ENCODE assay signal across 10 cellular contexts in the genomic region with DNA sequence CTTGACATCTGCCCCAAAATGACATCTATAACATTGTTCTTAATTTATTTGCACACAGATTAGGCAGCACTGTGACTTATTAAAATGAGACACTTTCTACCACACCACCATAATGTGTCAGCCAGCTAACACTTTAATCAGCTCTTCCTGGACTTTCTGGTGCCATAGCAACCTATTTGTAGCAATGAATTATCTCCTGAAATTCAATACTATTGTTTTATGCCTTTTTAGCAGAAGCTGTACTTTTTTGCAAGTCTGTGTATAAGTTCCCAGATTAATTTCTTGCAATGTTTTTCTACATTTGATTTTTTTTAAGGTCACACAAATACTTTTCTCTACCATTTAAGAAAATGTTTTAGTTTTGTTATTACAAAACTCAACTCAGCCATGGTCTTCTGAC.
A peak's percentile ranks its signal among the peaks of the same experiment; 100 is the strongest.
DNase-seq lines count a peak whose midpoint lies in the region; TF ChIP-seq lines count a peak whose summit lies in the region.
"Had no signal": no experiment of that assay in that cellular context is flagged by ENCODE, and none has a peak within 500 bp of the region (broad histone marks: within the 10 kb centered on the region; RNA-seq: fewer than 3 reads in every experiment).

No MANE protein-coding gene starts in this region.

- H3K14ac ChIP-seq in H9 (ENCODE audit: insufficient read depth, low read length), result no peak overlapping the region

- H3K9me3 ChIP-seq in osteoblast (ENCODE audit: low read depth, low read length) (no peaks in the 10 kb centered on the region), H9 (ENCODE audit: control insufficient read depth, low read depth, low read length) (no peaks in the 10 kb centered on the region)

- no peak overlapping the region for H3K4me3 Mint-ChIP-seq in H9

- no peaks in the 10 kb centered on the region for H3K23me2 ChIP-seq in H9 (ENCODE audit: insufficient read length, low read depth, low read length, poor library complexity, severe bottlenecking)

- H4K8ac ChIP-seq in mesendoderm (ENCODE audit: low read depth, low read length) (no peak overlapping the region), H9 (replicated peaks; ENCODE audit: insufficient read length, low read depth, low read length) (no peak overlapping the region)

- H3K27me3 Mint-ChIP-seq in H9 (ENCODE audit: low read depth), result no peaks in the 10 kb centered on the region

- DNase-seq in EH (ENCODE audit: low read depth), result peak; percentile 10
- peak; percentile 47 for DNase-seq in M059J (ENCODE audit: low read depth)
- peak; percentile 16 for DNase-seq in astrocyte of the spinal cord (ENCODE audit: low read depth, low spot score)
- DNase-seq in osteoblast (ENCODE audit: insufficient read length, low spot score, missing footprints), result no peak
- no peak for DNase-seq in mesendoderm
- no peak for DNase-seq in H9
- DNase-seq in NCI-H345 (lab: John Stamatoyannopoulos, UW), result no peak
- DNase-seq: NCI-H524 treated with DMSO at 0.1 percent for 48 hours; stimulated activated CD8-positive, alpha-beta memory T cell treated with anti-CD3 and anti-CD28 coated beads, Interleukin-4, amount 100 ng/mL, for 48 hours had no signal

- H3K23ac ChIP-seq in mesendoderm (ENCODE audit: low read length) (no peak overlapping the region), H9 (ENCODE audit: insufficient read length, low read depth, low read length) (no peak overlapping the region)

- H3K9ac ChIP-seq in mesendoderm (ENCODE audit: low read length), result no peak overlapping the region
- H3K9ac ChIP-seq in H9 (ENCODE audit: extremely low read depth, insufficient read length, low read length), result no peak overlapping the region

- H3K18ac ChIP-seq in mesendoderm (ENCODE audit: low read length), result no peak overlapping the region
- no peak overlapping the region for H3K18ac ChIP-seq in H9 (ENCODE audit: insufficient read length, low read depth, low read length)

- H3K4me3 ChIP-seq in astrocyte of the spinal cord (ENCODE audit: low read depth, low read length) (no peak overlapping the region), osteoblast (ENCODE audit: insufficient read depth, low read length) (no peak overlapping the region), mesendoderm (ENCODE audit: low read length) (no peak overlapping the region)
- H3K4me3 ChIP-seq: K562 had no signal

- H4K20me1 ChIP-seq in osteoblast (ENCODE audit: insufficient read depth, low read length), result no peaks in the 10 kb centered on the region
- H4K20me1 ChIP-seq in H9 (ENCODE audit: control insufficient read depth, insufficient read depth, insufficient read length), result no peaks in the 10 kb centered on the region

- no peak overlapping the region for H2BK5ac ChIP-seq in mesendoderm (ENCODE audit: low read length)
- no peak overlapping the region for H2BK5ac ChIP-seq in H9 (ENCODE audit: insufficient read length, low read length)

- no peak overlapping the region for H2BK12ac ChIP-seq in H9 (ENCODE audit: insufficient read length, low read depth, low read length)

- H3T11ph ChIP-seq in H9 (ENCODE audit: low read length), result no peak overlapping the region

- H3K4me2 ChIP-seq in osteoblast (ENCODE audit: insufficient read depth, low read length) (no peak overlapping the region), mesendoderm (ENCODE audit: low read length) (no peak overlapping the region), H9 (ENCODE audit: insufficient read depth, insufficient read length, low read length) (no peak overlapping the region)

- H3K56ac ChIP-seq in mesendoderm (ENCODE audit: low read length) (no peak overlapping the region), H9 (ENCODE audit: insufficient read length, low read depth, low read length) (no peak overlapping the region)

- H3K27me3 ChIP-seq in osteoblast (ENCODE audit: insufficient read depth, low read length) (no peaks in the 10 kb centered on the region), mesendoderm (ENCODE audit: insufficient read depth, low read length, poor library complexity) (no peaks in the 10 kb centered on the region), H9 (ENCODE audit: insufficient read depth, low read length) (no peaks in the 10 kb centered on the region)

- no peak overlapping the region for H4K91ac ChIP-seq in H9 (ENCODE audit: insufficient read length, low read depth, low read length)

- H3K27ac Mint-ChIP-seq in H9, result no peak overlapping the region

- H4K5ac ChIP-seq in mesendoderm (ENCODE audit: low read length) (no peak overlapping the region), H9 (ENCODE audit: insufficient read length, low read depth, low read length) (no peak overlapping the region)

- H2AK5ac ChIP-seq in mesendoderm (ENCODE audit: low read length) (no peak overlapping the region), H9 (ENCODE audit: insufficient read length, low read length) (no peak overlapping the region)

- in situ Hi-C loops in astrocyte of the spinal cord (cut with HindIII; ENCODE audit: low sequenced_read_pairs), result no loop called here

- H2BK20ac ChIP-seq in H9 (ENCODE audit: low read depth, low read length, poor library complexity, severe bottlenecking), result no peak overlapping the region

- H3K36me3 ChIP-seq in osteoblast (ENCODE audit: insufficient read depth, low read length), result peaks cover 39% of the 10 kb centered on the region
- no peaks in the 10 kb centered on the region for H3K36me3 ChIP-seq in mesendoderm (ENCODE audit: control insufficient read depth, insufficient read depth, low read length)

- peaks cover 12 to 31% (median 16%) of the 10 kb centered on the region in 3 experiments for H3K36me3 Mint-ChIP-seq in H9 (ENCODE audit: insufficient read depth in 1 of 3, low read depth in 3 of 3)

- H2AFZ ChIP-seq in osteoblast (ENCODE audit: low read length) (no peak overlapping the region), H9 (ENCODE audit: low read length) (no peak overlapping the region)

- H3K4me1 ChIP-seq in osteoblast (ENCODE audit: insufficient read depth, low read length) (peaks cover 15% of the 10 kb centered on the region), mesendoderm (ENCODE audit: control insufficient read depth, low read depth, low read length) (no peaks in the 10 kb centered on the region), H9 (ENCODE audit: insufficient read depth, low read length) (no peaks in the 10 kb centered on the region; the same call in 1 of the 2 replicates)

- no peak overlapping the region for H2BK120ac ChIP-seq in mesendoderm (ENCODE audit: low read depth, low read length)
- no peak overlapping the region for H2BK120ac ChIP-seq in H9 (ENCODE audit: low read depth, low read length, poor library complexity, severe bottlenecking)

- H3K79me1 ChIP-seq in mesendoderm (ENCODE audit: low read length), result no peaks in the 10 kb centered on the region
- H3K79me1 ChIP-seq in H9 (ENCODE audit: insufficient read depth, low read depth, low read length, poor library complexity, severe bottlenecking), result no peaks in the 10 kb centered on the region

- no peak overlapping the region for H2BK15ac ChIP-seq in mesendoderm (replicated peaks; ENCODE audit: low read depth)
- H2BK15ac ChIP-seq in H9 (ENCODE audit: low read depth, low read length), result no peak overlapping the region

- no peak for TF ChIP-seq CTCF in astrocyte of the spinal cord (IDR thresholded peaks at IDR 0.05; ENCODE audit: low read depth, low read length)
- TF ChIP-seq CTCF in osteoblast (IDR thresholded peaks at IDR 0.05; ENCODE audit: extremely low read depth, low read depth, low read length), result no peak
- no peak for TF ChIP-seq CTCF in H9 (conservative IDR thresholded peaks at IDR 0.05)

- H3K9me3 Mint-ChIP-seq in H9, result no peaks in the 10 kb centered on the region

- H3K27ac ChIP-seq in osteoblast (ENCODE audit: low read depth, low read length) (peak overlapping the region; percentile 64), mesendoderm (ENCODE audit: low read depth, low read length) (no peak overlapping the region), H9 (ENCODE audit: insufficient read length, low read depth, low read length) (no peak overlapping the region)

- H3K4ac ChIP-seq in mesendoderm (ENCODE audit: low read depth, low read length) (no peak overlapping the region), H9 (ENCODE audit: low read depth, low read length) (no peak overlapping the region)

- H3K79me2 ChIP-seq in osteoblast (ENCODE audit: insufficient read depth, low read length) (no peaks in the 10 kb centered on the region), mesendoderm (ENCODE audit: control insufficient read depth, insufficient read depth, low read length) (no peaks in the 10 kb centered on the region), H9 (ENCODE audit: insufficient read depth, low read length) (no peaks in the 10 kb centered on the region)

- H3K4me1 Mint-ChIP-seq in H9, result peaks cover 0 to 4% of the 10 kb centered on the region in 2 experiments; a peak in 2 of 4 replicates

Comparison
In these comparisons a context has a peak if more than half of its experiments do, and no peak if none do; other contexts are left out.
1. DNase-seq: peak in EH (single experiment), M059J (single experiment) and astrocyte of the spinal cord (single experiment); none in osteoblast (single experiment), mesendoderm (single experiment), H9 (single experiment) and NCI-H345 (single experiment).